Comparison of ENCODE assay signal across 18 cellular contexts in genomic region chr19:33022472-33023116, GRCh38. TPM values are rescaled to one million over a fixed set of nuclear protein-coding genes. Genes with fewer than 3 reads are reported as not detected.
DNase-seq lines count a peak whose midpoint lies in the region; ATAC-seq and TF ChIP-seq lines count a peak whose summit lies in the region.
"Had no signal": no experiment of that assay in that cellular context is flagged by ENCODE, and none has a peak within 500 bp of the region (broad histone marks: within the 10 kb centered on the region; RNA-seq: fewer than 3 reads in every experiment).

No MANE protein-coding gene starts in this region.

- no peak overlapping the region for H3K27ac ChIP-seq in esophagus muscularis mucosa (replicated peaks in 1 of 4)
- H3K27ac ChIP-seq: heart left ventricle, lower lobe of right lung had no signal

- WGBS in esophagus muscularis mucosa: 42% methylated on average over 9 of the region's 11 CpGs

- no peak overlapping the region for H3K9ac ChIP-seq in NT2/D1 (ENCODE audit: insufficient read length, low read depth)

- DNase-seq in NT2/D1 (ENCODE audit: low read depth, low spot score): peak; percentile 63
- DNase-seq in iPS DF 19.7 (ENCODE audit: low read depth, low spot score): peak; percentile 90
- no peak for DNase-seq in omental fat pad (ENCODE audit: low spot score)
- no peak for DNase-seq in kidney tubule cell (ENCODE audit: low spot score)
- no peak for DNase-seq in esophagus muscularis mucosa (ENCODE audit: extremely low spot score)
- DNase-seq: activated CD4-positive, alpha-beta T cell treated with anti-CD3 and anti-CD28 coated beads for 4 hours; activated naive CD4-positive, alpha-beta T cell treated with Interleukin-2 at 50 U/mL for 16 hours; BE2C; body of pancreas; dermis blood vessel endothelial cell; heart left ventricle; lower lobe of right lung; MV-4-11; naive thymus-derived CD4-positive, alpha-beta T cell; NCI-H82 had no signal

- H3K36me3 ChIP-seq in NT2/D1 (ENCODE audit: insufficient read depth, insufficient read length, low read length) (peaks cover 10% of the 10 kb centered on the region), esophagus muscularis mucosa (no peaks in the 10 kb centered on the region)
- H3K36me3 ChIP-seq: BE2C, heart left ventricle had no signal

- TF ChIP-seq EP300 in esophagus muscularis mucosa (IDR thresholded peaks at IDR 0.05): no peak

- no peaks in the 10 kb centered on the region for H3K27me3 ChIP-seq in NT2/D1 (ENCODE audit: insufficient read depth, insufficient read length)
- H3K27me3 ChIP-seq in esophagus muscularis mucosa: peaks cover 0 to 10% (median 0%) of the 10 kb centered on the region in 4 donors
- H3K27me3 ChIP-seq: BE2C, body of pancreas, heart left ventricle had no signal

- TF ChIP-seq CTCF in GM12872 (IDR thresholded peaks at IDR 0.05; ENCODE audit: insufficient read depth, low read depth, low read length) (0 out of 3 replicates have a peak, but pooled peaks have one; percentile 10), omental fat pad (IDR thresholded peaks at IDR 0.05) (no peak), esophagus muscularis mucosa (IDR thresholded peaks at IDR 0.05) (no peak)

- ATAC-seq in omental fat pad (ENCODE audit: low FRiP score): peak; percentile 48
- ATAC-seq in HG03460 (IDR thresholded peaks at IDR 0.05; ENCODE audit: unreplicated experiment): no peak
- ATAC-seq in HG03571 (IDR thresholded peaks at IDR 0.05; ENCODE audit: unreplicated experiment): no peak
- ATAC-seq: body of pancreas; heart left ventricle; naive thymus-derived CD4-positive, alpha-beta T cell had no signal

- intact Hi-C loops in esophagus muscularis mucosa (cut with DNase I): no loop called here

- peaks cover 8% of the 10 kb centered on the region for H3K4me1 ChIP-seq in NT2/D1 (ENCODE audit: insufficient read depth, insufficient read length)
- no peaks in the 10 kb centered on the region for H3K4me1 ChIP-seq in esophagus muscularis mucosa
- H3K4me1 ChIP-seq: BE2C, heart left ventricle, lower lobe of right lung had no signal

- TF ChIP-seq POLR2A in esophagus muscularis mucosa (IDR thresholded peaks at IDR 0.05; ENCODE audit: low read depth): no peak

- H3K9me3 ChIP-seq in NT2/D1 (ENCODE audit: insufficient read depth, low read length) (no peaks in the 10 kb centered on the region), esophagus muscularis mucosa (no peaks in the 10 kb centered on the region)
- H3K9me3 ChIP-seq: BE2C, body of pancreas, lower lobe of right lung had no signal

- no peak overlapping the region for H3K4me3 ChIP-seq in NT2/D1 (ENCODE audit: insufficient read length, low read depth)
- no peak overlapping the region for H3K4me3 ChIP-seq in esophagus muscularis mucosa
- H3K4me3 ChIP-seq: body of pancreas, heart left ventricle, lower lobe of right lung had no signal

RNA-seq across cellular contexts. Expression of gene RHPN2, which starts 42.1 kb away (rescaled TPM):
- total RNA-seq in omental fat pad (10 to 100 TPM in 2 of 4 donors, 1 to 10 TPM in 2; 5.7 to 24.0 (median 14.1) TPM), esophagus muscularis mucosa (1 to 10 TPM in 2 of 4 donors, under 1 TPM in 2; 0.75 to 3.7 (median 1.5) TPM)

RNA-seq across cellular contexts. Expression of gene FAAP24, which starts 50.6 kb away (rescaled TPM):
- total RNA-seq in omental fat pad (1 to 10 TPM in 2 of 4 donors, under 1 TPM in 1, not detected in 1; 0.82 to 1.4 (median 1.3) TPM), esophagus muscularis mucosa (1 to 10 TPM in 1 of 4 donors, under 1 TPM in 3; 0.39 to 1.2 (median 0.68) TPM)

RNA-seq across cellular contexts. Expression of gene CEP89, which starts 50.8 kb away (rescaled TPM):
- total RNA-seq in omental fat pad (10 to 100 TPM in 3 of 4 donors, 1 to 10 TPM in 1; 8.2 to 11.9 (median 10.5) TPM), esophagus muscularis mucosa (10 to 100 TPM in 3 of 4 donors, 1 to 10 TPM in 1; 9.1 to 20.4 (median 18.4) TPM)

RNA-seq across cellular contexts. Expression of gene GPATCH1, which starts 58.4 kb away (rescaled TPM):
- total RNA-seq in omental fat pad (1 to 10 TPM; 4.5 to 7.6 (median 5.5) TPM), esophagus muscularis mucosa (1 to 10 TPM; 5.4 to 8.9 (median 7.3) TPM)

Comparison
In these comparisons a context has a peak if more than half of its experiments do, and no peak if none do; other contexts are left out.
1. DNase-seq: peak in NT2/D1 (single experiment) and iPS DF 19.7 (single experiment); none in omental fat pad (single experiment), kidney tubule cell (single experiment) and esophagus muscularis mucosa (single experiment).